9 cellular contexts compared by ENCODE assay signal in genomic region chr3:102474207-102474606, GRCh38. TPM values are rescaled to one million over a fixed set of nuclear protein-coding genes. Genes with fewer than 3 reads are reported as not detected.
"Had no signal": no experiment of that assay in that cellular context is flagged by ENCODE, and none has a peak within 500 bp of the region (broad histone marks: within the 10 kb centered on the region; RNA-seq: fewer than 3 reads in every experiment).

No MANE protein-coding gene starts in this region.

- DNase-seq: GM23248, GOT3, H7, HFFc6, KBM-7 had no signal

- H3K4me3 Mint-ChIP-seq: HFFc6, IgD-negative memory B cell had no signal

- ATAC-seq: HCT116 had no signal

- H3K27ac Mint-ChIP-seq: HFFc6, IgD-negative memory B cell had no signal

- H3K27ac ChIP-seq: GM23248, HL-60 had no signal

- H3K9me3 Mint-ChIP-seq: HFFc6, IgD-negative memory B cell had no signal

RNA-seq across cellular contexts. Expression of gene ZPLD1, which starts 39.4 kb away (rescaled TPM):
- total RNA-seq: H4, H7 had no signal
